1 cellular context compared by ENCODE assay signal in the genomic region with DNA sequence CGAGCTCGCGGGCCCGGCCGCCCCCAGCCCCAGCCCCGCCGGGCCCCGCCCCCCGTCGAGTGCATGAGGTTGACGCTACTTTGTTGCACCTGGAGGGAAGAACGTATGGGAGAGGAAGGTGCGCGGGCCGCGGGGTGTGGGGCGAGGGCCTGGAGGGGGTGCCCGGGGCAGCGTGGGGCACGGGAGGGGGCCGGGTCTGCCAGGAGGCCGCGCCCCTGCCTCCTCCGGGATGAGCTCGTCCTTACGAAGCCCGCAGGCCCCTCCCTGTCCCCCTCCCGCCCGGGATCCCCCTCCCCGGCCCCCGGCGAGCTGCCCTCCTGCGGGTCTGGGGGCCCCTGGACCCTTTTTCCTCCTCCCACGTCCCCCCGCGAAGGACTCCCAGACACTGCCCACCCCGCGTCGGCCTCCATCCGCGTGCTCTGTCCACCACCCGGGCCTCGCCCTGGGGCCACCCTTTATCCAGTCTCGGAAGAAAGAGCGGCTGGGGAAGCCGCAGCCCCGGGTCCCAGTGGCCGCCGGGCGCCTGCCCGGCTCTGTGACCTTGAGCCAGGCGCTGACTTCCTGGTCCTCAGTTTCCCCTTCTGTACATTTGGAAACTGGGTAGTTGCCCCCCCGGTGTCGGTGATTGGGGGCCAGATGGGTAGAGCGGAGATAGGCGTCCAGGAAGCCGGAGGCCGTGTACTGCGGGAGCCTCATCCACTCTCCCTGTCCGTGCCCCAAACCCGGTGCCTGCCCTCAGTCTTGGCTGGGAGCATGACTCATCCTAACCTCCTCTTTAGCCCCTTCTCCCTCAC.
A peak's percentile ranks its signal among the peaks of the same experiment; 100 is the strongest.
TF ChIP-seq lines count a peak whose summit lies in the region.

No MANE protein-coding gene starts in this region.

TF ChIP-seq in K562, 482 proteins besides CTCF, POLR2A, EP300 and RAD21 (continued from another document):
- TF ChIP-seq, protein P1, sequence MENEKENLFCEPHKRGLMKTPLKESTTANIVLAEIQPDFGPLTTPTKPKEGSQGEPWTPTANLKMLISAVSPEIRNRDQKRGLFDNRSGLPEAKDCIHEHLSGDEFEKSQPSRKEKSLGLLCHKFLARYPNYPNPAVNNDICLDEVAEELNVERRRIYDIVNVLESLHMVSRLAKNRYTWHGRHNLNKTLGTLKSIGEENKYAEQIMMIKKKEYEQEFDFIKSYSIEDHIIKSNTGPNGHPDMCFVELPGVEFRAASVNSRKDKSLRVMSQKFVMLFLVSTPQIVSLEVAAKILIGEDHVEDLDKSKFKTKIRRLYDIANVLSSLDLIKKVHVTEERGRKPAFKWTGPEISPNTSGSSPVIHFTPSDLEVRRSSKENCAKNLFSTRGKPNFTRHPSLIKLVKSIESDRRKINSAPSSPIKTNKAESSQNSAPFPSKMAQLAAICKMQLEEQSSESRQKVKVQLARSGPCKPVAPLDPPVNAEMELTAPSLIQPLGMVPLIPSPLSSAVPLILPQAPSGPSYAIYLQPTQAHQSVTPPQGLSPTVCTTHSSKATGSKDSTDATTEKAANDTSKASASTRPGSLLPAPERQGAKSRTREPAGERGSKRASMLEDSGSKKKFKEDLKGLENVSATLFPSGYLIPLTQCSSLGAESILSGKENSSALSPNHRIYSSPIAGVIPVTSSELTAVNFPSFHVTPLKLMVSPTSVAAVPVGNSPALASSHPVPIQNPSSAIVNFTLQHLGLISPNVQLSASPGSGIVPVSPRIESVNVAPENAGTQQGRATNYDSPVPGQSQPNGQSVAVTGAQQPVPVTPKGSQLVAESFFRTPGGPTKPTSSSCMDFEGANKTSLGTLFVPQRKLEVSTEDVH (IDR thresholded peaks at IDR 0.05; ENCODE audit: low read depth, partially characterized antibody) = no peak
- TF ChIP-seq RBFOX2 (IDR thresholded peaks at IDR 0.05; ENCODE audit: low read depth, low read length) (peak; percentile 68), PCBP2 (IDR thresholded peaks at IDR 0.05; ENCODE audit: low read depth, low read length, poor library complexity, severe bottlenecking) (no peak), PTTG1 (tag; IDR thresholded peaks at IDR 0.05; ENCODE audit: low read depth) (no peak), NFE2 (IDR thresholded peaks at IDR 0.05; ENCODE audit: low read depth) (peak; percentile 18), FOXP1 (CRISPR knock-in tag; IDR thresholded peaks at IDR 0.05) (no peak), STAT5B (CRISPR knock-in tag; IDR thresholded peaks at IDR 0.05) (no peak), SIN3A (IDR thresholded peaks at IDR 0.05; ENCODE audit: borderline replicate concordance in 2 of 2, control insufficient read depth in 1 of 2, low read depth in 2 of 2, low read length in 2 of 2) (0 out of 4 replicates have a peak, but pooled peaks of 1 of the 2 experiments have one; percentile 30), FOXA1 (IDR thresholded peaks at IDR 0.05; ENCODE audit: borderline replicate concordance) (no peak), FOXJ2 (tag; IDR thresholded peaks at IDR 0.05) (no peak), ZNF584 (CRISPR knock-in tag; IDR thresholded peaks at IDR 0.05; ENCODE audit: low read depth) (no peak), GATA2 (CRISPR knock-in tag; IDR thresholded peaks at IDR 0.05) (no peak), FOSL1 (tag; conservative IDR thresholded peaks at IDR 0.05) (peak; percentile 82), SP2 (IDR thresholded peaks at IDR 0.05; ENCODE audit: extremely low read depth, low read depth, low read length, poor library complexity, severe bottlenecking) (no peak), POLR2B (IDR thresholded peaks at IDR 0.05; ENCODE audit: low read depth, partially characterized antibody) (no peak), ZNF311 (CRISPR knock-in tag; IDR thresholded peaks at IDR 0.05) (no peak), POLR2G (IDR thresholded peaks at IDR 0.05; ENCODE audit: low read depth, low read length) (peak; percentile 71), ARID1B (IDR thresholded peaks at IDR 0.05) (peak; percentile 52), FOS (IDR thresholded peaks at IDR 0.05; ENCODE audit: extremely low read depth, insufficient read length) (peak; percentile 20), SNIP1 (IDR thresholded peaks at IDR 0.05; ENCODE audit: low read depth) (no peak), ESRRB (CRISPR knock-in tag; IDR thresholded peaks at IDR 0.05; ENCODE audit: borderline replicate concordance) (no peak), ZFPM2 (CRISPR knock-in tag; IDR thresholded peaks at IDR 0.05) (no peak), ZNF146 (CRISPR knock-in tag; IDR thresholded peaks at IDR 0.05; ENCODE audit: unreplicated experiment) (no peak), NCOA6 (IDR thresholded peaks at IDR 0.05) (no peak), SREBF2 (CRISPR knock-in tag; IDR thresholded peaks at IDR 0.05) (0 out of 2 replicates have a peak, but pooled peaks have one; percentile 35), STAG1 (CRISPR knock-in tag; IDR thresholded peaks at IDR 0.05; ENCODE audit: borderline replicate concordance) (no peak)
- TF ChIP-seq, protein P2, sequence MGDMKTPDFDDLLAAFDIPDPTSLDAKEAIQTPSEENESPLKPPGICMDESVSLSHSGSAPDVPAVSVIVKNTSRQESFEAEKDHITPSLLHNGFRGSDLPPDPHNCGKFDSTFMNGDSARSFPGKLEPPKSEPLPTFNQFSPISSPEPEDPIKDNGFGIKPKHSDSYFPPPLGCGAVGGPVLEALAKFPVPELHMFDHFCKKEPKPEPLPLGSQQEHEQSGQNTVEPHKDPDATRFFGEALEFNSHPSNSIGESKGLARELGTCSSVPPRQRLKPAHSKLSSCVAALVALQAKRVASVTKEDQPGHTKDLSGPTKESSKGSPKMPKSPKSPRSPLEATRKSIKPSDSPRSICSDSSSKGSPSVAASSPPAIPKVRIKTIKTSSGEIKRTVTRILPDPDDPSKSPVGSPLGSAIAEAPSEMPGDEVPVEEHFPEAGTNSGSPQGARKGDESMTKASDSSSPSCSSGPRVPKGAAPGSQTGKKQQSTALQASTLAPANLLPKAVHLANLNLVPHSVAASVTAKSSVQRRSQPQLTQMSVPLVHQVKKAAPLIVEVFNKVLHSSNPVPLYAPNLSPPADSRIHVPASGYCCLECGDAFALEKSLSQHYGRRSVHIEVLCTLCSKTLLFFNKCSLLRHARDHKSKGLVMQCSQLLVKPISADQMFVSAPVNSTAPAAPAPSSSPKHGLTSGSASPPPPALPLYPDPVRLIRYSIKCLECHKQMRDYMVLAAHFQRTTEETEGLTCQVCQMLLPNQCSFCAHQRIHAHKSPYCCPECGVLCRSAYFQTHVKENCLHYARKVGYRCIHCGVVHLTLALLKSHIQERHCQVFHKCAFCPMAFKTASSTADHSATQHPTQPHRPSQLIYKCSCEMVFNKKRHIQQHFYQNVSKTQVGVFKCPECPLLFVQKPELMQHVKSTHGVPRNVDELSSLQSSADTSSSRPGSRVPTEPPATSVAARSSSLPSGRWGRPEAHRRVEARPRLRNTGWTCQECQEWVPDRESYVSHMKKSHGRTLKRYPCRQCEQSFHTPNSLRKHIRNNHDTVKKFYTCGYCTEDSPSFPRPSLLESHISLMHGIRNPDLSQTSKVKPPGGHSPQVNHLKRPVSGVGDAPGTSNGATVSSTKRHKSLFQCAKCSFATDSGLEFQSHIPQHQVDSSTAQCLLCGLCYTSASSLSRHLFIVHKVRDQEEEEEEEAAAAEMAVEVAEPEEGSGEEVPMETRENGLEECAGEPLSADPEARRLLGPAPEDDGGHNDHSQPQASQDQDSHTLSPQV (IDR thresholded peaks at IDR 0.05) = 0 out of 2 replicates have a peak, but pooled peaks have one; percentile 31
- TF ChIP-seq, protein P3, sequence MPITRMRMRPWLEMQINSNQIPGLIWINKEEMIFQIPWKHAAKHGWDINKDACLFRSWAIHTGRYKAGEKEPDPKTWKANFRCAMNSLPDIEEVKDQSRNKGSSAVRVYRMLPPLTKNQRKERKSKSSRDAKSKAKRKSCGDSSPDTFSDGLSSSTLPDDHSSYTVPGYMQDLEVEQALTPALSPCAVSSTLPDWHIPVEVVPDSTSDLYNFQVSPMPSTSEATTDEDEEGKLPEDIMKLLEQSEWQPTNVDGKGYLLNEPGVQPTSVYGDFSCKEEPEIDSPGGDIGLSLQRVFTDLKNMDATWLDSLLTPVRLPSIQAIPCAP (CRISPR knock-in tag; IDR thresholded peaks at IDR 0.05; ENCODE audit: borderline replicate concordance) = no peak
- TF ChIP-seq, protein P4, sequence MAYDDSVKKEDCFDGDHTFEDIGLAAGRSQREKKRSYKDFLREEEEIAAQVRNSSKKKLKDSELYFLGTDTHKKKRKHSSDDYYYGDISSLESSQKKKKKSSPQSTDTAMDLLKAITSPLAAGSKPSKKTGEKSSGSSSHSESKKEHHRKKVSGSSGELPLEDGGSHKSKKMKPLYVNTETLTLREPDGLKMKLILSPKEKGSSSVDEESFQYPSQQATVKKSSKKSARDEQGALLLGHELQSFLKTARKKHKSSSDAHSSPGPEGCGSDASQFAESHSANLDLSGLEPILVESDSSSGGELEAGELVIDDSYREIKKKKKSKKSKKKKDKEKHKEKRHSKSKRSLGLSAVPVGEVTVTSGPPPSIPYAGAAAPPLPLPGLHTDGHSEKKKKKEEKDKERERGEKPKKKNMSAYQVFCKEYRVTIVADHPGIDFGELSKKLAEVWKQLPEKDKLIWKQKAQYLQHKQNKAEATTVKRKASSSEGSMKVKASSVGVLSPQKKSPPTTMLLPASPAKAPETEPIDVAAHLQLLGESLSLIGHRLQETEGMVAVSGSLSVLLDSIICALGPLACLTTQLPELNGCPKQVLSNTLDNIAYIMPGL (CRISPR knock-in tag; IDR thresholded peaks at IDR 0.05) = no peak
- TF ChIP-seq, protein P5, sequence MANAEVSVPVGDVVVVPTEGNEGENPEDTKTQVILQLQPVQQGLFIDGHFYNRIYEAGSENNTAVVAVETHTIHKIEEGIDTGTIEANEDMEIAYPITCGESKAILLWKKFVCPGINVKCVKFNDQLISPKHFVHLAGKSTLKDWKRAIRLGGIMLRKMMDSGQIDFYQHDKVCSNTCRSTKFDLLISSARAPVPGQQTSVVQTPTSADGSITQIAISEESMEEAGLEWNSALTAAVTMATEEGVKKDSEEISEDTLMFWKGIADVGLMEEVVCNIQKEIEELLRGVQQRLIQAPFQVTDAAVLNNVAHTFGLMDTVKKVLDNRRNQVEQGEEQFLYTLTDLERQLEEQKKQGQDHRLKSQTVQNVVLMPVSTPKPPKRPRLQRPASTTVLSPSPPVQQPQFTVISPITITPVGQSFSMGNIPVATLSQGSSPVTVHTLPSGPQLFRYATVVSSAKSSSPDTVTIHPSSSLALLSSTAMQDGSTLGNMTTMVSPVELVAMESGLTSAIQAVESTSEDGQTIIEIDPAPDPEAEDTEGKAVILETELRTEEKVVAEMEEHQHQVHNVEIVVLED (CRISPR knock-in tag; IDR thresholded peaks at IDR 0.05) = no peak
- TF ChIP-seq, protein P6, sequence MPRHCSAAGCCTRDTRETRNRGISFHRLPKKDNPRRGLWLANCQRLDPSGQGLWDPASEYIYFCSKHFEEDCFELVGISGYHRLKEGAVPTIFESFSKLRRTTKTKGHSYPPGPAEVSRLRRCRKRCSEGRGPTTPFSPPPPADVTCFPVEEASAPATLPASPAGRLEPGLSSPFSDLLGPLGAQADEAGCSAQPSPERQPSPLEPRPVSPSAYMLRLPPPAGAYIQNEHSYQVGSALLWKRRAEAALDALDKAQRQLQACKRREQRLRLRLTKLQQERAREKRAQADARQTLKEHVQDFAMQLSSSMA (CRISPR knock-in tag; IDR thresholded peaks at IDR 0.05) = no peak
- TF ChIP-seq, protein P7, sequence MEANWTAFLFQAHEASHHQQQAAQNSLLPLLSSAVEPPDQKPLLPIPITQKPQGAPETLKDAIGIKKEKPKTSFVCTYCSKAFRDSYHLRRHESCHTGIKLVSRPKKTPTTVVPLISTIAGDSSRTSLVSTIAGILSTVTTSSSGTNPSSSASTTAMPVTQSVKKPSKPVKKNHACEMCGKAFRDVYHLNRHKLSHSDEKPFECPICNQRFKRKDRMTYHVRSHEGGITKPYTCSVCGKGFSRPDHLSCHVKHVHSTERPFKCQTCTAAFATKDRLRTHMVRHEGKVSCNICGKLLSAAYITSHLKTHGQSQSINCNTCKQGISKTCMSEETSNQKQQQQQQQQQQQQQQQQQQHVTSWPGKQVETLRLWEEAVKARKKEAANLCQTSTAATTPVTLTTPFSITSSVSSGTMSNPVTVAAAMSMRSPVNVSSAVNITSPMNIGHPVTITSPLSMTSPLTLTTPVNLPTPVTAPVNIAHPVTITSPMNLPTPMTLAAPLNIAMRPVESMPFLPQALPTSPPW (CRISPR knock-in tag; IDR thresholded peaks at IDR 0.05) = peak; percentile 75
- TF ChIP-seq, protein P8, sequence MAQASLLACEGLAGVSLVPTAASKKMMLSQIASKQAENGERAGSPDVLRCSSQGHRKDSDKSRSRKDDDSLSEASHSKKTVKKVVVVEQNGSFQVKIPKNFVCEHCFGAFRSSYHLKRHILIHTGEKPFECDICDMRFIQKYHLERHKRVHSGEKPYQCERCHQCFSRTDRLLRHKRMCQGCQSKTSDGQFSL (CRISPR knock-in tag; IDR thresholded peaks at IDR 0.05) = 0 out of 2 replicates have a peak, but pooled peaks have one; percentile 56
- TF ChIP-seq, protein P8 (tag; IDR thresholded peaks at IDR 0.05) = no peak
- TF ChIP-seq, protein P9, sequence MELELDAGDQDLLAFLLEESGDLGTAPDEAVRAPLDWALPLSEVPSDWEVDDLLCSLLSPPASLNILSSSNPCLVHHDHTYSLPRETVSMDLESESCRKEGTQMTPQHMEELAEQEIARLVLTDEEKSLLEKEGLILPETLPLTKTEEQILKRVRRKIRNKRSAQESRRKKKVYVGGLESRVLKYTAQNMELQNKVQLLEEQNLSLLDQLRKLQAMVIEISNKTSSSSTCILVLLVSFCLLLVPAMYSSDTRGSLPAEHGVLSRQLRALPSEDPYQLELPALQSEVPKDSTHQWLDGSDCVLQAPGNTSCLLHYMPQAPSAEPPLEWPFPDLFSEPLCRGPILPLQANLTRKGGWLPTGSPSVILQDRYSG (tag; conservative IDR thresholded peaks at IDR 0.05; ENCODE audit: low read depth) = no peak
- TF ChIP-seq, protein P10, sequence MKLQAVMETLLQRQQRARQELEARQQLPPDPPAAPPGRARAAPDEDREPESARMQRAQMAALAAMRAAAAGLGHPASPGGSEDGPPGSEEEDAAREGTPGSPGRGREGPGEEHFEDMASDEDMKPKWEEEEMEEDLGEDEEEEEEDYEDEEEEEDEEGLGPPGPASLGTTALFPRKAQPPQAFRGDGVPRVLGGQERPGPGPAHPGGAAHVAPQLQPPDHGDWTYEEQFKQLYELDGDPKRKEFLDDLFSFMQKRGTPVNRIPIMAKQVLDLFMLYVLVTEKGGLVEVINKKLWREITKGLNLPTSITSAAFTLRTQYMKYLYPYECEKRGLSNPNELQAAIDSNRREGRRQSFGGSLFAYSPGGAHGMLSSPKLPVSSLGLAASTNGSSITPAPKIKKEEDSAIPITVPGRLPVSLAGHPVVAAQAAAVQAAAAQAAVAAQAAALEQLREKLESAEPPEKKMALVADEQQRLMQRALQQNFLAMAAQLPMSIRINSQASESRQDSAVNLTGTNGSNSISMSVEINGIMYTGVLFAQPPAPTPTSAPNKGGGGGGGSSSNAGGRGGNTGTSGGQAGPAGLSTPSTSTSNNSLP (IDR thresholded peaks at IDR 0.05; ENCODE audit: borderline replicate concordance, low read depth, low read length) = no peak
